Comparison of ENCODE assay signal across 26 cellular contexts in the genomic region with DNA sequence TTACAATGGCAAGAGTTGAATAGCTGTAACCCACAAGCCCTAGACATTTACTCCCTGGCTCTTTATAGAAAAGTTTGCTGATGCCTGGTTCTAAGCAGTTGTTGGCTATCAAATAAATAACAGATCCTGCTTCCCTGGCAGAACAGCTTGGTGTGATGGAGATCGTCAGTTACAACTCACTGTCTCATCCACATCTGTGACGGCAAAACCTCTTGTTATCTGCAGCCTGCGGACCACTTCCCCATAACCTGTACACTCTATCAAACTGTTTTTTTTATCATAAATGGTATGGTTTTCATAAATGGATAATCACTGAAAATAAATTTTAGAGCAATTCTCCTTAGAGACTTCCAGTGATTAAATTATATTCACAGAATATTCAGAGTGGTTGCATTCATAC.
"Had no signal": no experiment of that assay in that cellular context is flagged by ENCODE, and none has a peak within 500 bp of the region (broad histone marks: within the 10 kb centered on the region; RNA-seq: fewer than 3 reads in every experiment).

No MANE protein-coding gene starts in this region.

- ATAC-seq: activated CD8-positive, alpha-beta memory T cell treated with anti-CD3 and anti-CD28 coated beads, Interleukin-2, amount 10 ng/mL, durations not matched to agents 7 days and 5 days; activated naive CD8-positive, alpha-beta T cell treated with anti-CD3 and anti-CD28 coated beads, Interleukin-2, amount 50 U/mL, for 24 hours; body of pancreas had no signal

- DNase-seq: activated B cell treated with CpG ODN at 0.5 μM for 24 hours; activated CD4-positive, alpha-beta T cell treated with anti-CD3 and anti-CD28 coated beads for 1 hour; activated CD4-positive, alpha-beta T cell treated with anti-CD3 and anti-CD28 coated beads, Interleukin-2, amount 10 ng/mL, durations not matched to agents 24 days and 14 days; activated CD4-positive, alpha-beta T cell treated with anti-CD3 and anti-CD28 coated beads, Interleukin-2, amount 50 U/mL, for 48 hours; activated CD8-positive, alpha-beta memory T cell treated with anti-CD3 and anti-CD28 coated beads, Interleukin-2, amount 10 ng/mL, durations not matched to agents 7 days and 5 days; activated effector memory CD4-positive, alpha-beta T cell treated with Interleukin-2 at 50 U/mL for 16 hours; activated naive CD4-positive, alpha-beta T cell; activated naive CD8-positive, alpha-beta T cell treated with anti-CD3 and anti-CD28 coated beads, Interleukin-2, amount 50 U/mL, for 24 hours; activated T-cell treated with anti-CD3 and anti-CD28 coated beads, Interleukin-2, amount 50 U/mL, for 24 hours; amniotic stem cell; body of pancreas; Kasumi-1; KBM-7; NCI-H1105 treated with DMSO at 0.1 percent for 48 hours; NCI-H1436 treated with DMSO at 0.1 percent for 48 hours; NCI-H187; NCI-H2081; NCI-H524; Right ventricle myocardium superior; RPMI8226; T-helper 1 cell had no signal

- H3K27ac Mint-ChIP-seq: activated B cell treated with CpG ODN at 0.5 μM for 24 hours; activated CD4-positive, alpha-beta T cell treated with anti-CD3 and anti-CD28 coated beads, Interleukin-2, amount 10 ng/mL, durations not matched to agents 24 days and 14 days; activated CD8-positive, alpha-beta memory T cell treated with anti-CD3 and anti-CD28 coated beads, Interleukin-2, amount 10 ng/mL, durations not matched to agents 7 days and 5 days; activated naive CD4-positive, alpha-beta T cell treated with anti-CD3 and anti-CD28 coated beads, Interleukin-2, amount 50 U/mL, for 24 hours; activated naive CD8-positive, alpha-beta T cell treated with anti-CD3 and anti-CD28 coated beads, Interleukin-2, amount 50 U/mL, for 24 hours; activated T-cell treated with anti-CD3 and anti-CD28 coated beads, Interleukin-2, amount 50 U/mL, for 24 hours; activated T-helper 1 cell treated with anti-CD3 and anti-CD28 coated beads, Interleukin-12 subunit alpha, Interleukin-12 subunit beta, Interleukin-2, Interleukin-4 antibody, amounts not matched to agents 30 ng/mL and 10 ng/mL and 1 ng/mL, durations not matched to agents 14 hours and 24 hours and 36 hours had no signal

- H3K9me3 ChIP-seq: ascending aorta, body of pancreas, SJSA1 had no signal

- H3K4me1 ChIP-seq: ascending aorta, body of pancreas had no signal

- H3K4me3 Mint-ChIP-seq: activated B cell treated with CpG ODN at 0.5 μM for 24 hours; activated CD4-positive, alpha-beta T cell treated with anti-CD3 and anti-CD28 coated beads, Interleukin-2, amount 10 ng/mL, durations not matched to agents 24 days and 14 days; activated CD8-positive, alpha-beta memory T cell treated with anti-CD3 and anti-CD28 coated beads, Interleukin-2, amount 10 ng/mL, durations not matched to agents 7 days and 5 days; activated naive CD4-positive, alpha-beta T cell treated with anti-CD3 and anti-CD28 coated beads, Interleukin-2, amount 50 U/mL, for 24 hours; activated naive CD8-positive, alpha-beta T cell treated with anti-CD3 and anti-CD28 coated beads, Interleukin-2, amount 50 U/mL, for 24 hours; activated T-cell treated with anti-CD3 and anti-CD28 coated beads, Interleukin-2, amount 50 U/mL, for 24 hours; activated T-helper 1 cell treated with anti-CD3 and anti-CD28 coated beads, Interleukin-12 subunit alpha, Interleukin-12 subunit beta, Interleukin-2, Interleukin-4 antibody, amounts not matched to agents 30 ng/mL and 10 ng/mL and 1 ng/mL, durations not matched to agents 14 hours and 24 hours and 36 hours; central memory CD8-positive, alpha-beta T cell had no signal

- H3K36me3 ChIP-seq: SJSA1 had no signal

- H3K27me3 Mint-ChIP-seq: activated B cell treated with CpG ODN at 0.5 μM for 24 hours; activated CD4-positive, alpha-beta T cell treated with anti-CD3 and anti-CD28 coated beads, Interleukin-2, amount 10 ng/mL, durations not matched to agents 24 days and 14 days; activated CD8-positive, alpha-beta memory T cell treated with anti-CD3 and anti-CD28 coated beads, Interleukin-2, amount 10 ng/mL, durations not matched to agents 7 days and 5 days; activated naive CD4-positive, alpha-beta T cell treated with anti-CD3 and anti-CD28 coated beads, Interleukin-2, amount 50 U/mL, for 24 hours; activated naive CD8-positive, alpha-beta T cell treated with anti-CD3 and anti-CD28 coated beads, Interleukin-2, amount 50 U/mL, for 24 hours; activated T-cell treated with anti-CD3 and anti-CD28 coated beads, Interleukin-2, amount 50 U/mL, for 24 hours; central memory CD8-positive, alpha-beta T cell had no signal

- H3K27me3 ChIP-seq: ascending aorta, body of pancreas, SJSA1 had no signal

- H3K9me3 Mint-ChIP-seq: activated B cell treated with CpG ODN at 0.5 μM for 24 hours; activated CD4-positive, alpha-beta T cell treated with anti-CD3 and anti-CD28 coated beads, Interleukin-2, amount 10 ng/mL, durations not matched to agents 24 days and 14 days; activated naive CD4-positive, alpha-beta T cell treated with anti-CD3 and anti-CD28 coated beads, Interleukin-2, amount 50 U/mL, for 24 hours; activated naive CD8-positive, alpha-beta T cell treated with anti-CD3 and anti-CD28 coated beads, Interleukin-2, amount 50 U/mL, for 24 hours; activated T-cell treated with anti-CD3 and anti-CD28 coated beads, Interleukin-2, amount 50 U/mL, for 24 hours; activated T-helper 1 cell treated with anti-CD3 and anti-CD28 coated beads, Interleukin-12 subunit alpha, Interleukin-12 subunit beta, Interleukin-2, Interleukin-4 antibody, amounts not matched to agents 30 ng/mL and 10 ng/mL and 1 ng/mL, durations not matched to agents 14 hours and 24 hours and 36 hours; central memory CD8-positive, alpha-beta T cell had no signal

- H3K4me3 ChIP-seq: ascending aorta, body of pancreas, SJSA1 had no signal

- H3K27ac ChIP-seq: ascending aorta, body of pancreas, SJSA1 had no signal
